15 cellular contexts compared by ENCODE assay signal in genomic region chr3:36214460-36214859, GRCh38.
DNase-seq lines count a peak whose midpoint lies in the region; ATAC-seq lines count a peak whose summit lies in the region.
"Had no signal": no experiment of that assay in that cellular context is flagged by ENCODE, and none has a peak within 500 bp of the region (broad histone marks: within the 10 kb centered on the region; RNA-seq: fewer than 3 reads in every experiment).

No MANE protein-coding gene starts in this region.

- no peak for ATAC-seq in T-cell (replicated peaks in 1 of 4)

- DNase-seq in G401 (ENCODE audit: low spot score) (peak; percentile 78), NCI-H1694 (lab: John Stamatoyannopoulos, UW) (peak; percentile 3), OCI-M1 (lab: John Stamatoyannopoulos, UW) (peak; percentile 50), fibroblast of gingiva (ENCODE audit: low read depth) (peak; percentile 6), EL (no peak), posterior cingulate gyrus (no peak), occipital lobe (lab: John Stamatoyannopoulos, UW) (no peak), T-cell (no peak)
- DNase-seq: DND-41, GDM1, MM.1S, NCI-H1105, SHP77, SK-N-SH had no signal

- H3K4me1 Mint-ChIP-seq in T-cell = no peaks in the 10 kb centered on the region
- H3K4me1 Mint-ChIP-seq: CD14-positive monocyte had no signal

- POLR2A ChIA-PET in T-cell (lab: Charles Lee) = no interaction called here

- no peak overlapping the region for H3K4me3 Mint-ChIP-seq in T-cell
- H3K4me3 Mint-ChIP-seq: CD14-positive monocyte had no signal

- H3K9me3 Mint-ChIP-seq in T-cell = peaks cover 0 to 8% (median 5%) of the 10 kb centered on the region in 3 donors

- intact Hi-C loops in posterior cingulate gyrus (cut with DNase I) = no loop called here

- H3K27me3 Mint-ChIP-seq in T-cell = no peaks in the 10 kb centered on the region

- CTCF ChIA-PET in T-cell (lab: Charles Lee) = no interaction called here

- in situ Hi-C loops in G401 (cut with HindIII; ENCODE audit: low sequenced_read_pairs) = no loop called here

- no peak overlapping the region for H3K27ac Mint-ChIP-seq in T-cell
- H3K27ac Mint-ChIP-seq: CD14-positive monocyte had no signal

- H3K36me3 Mint-ChIP-seq in T-cell = no peaks in the 10 kb centered on the region
- H3K36me3 Mint-ChIP-seq: CD14-positive monocyte had no signal

Comparison
In these comparisons a context has a peak if more than half of its experiments do, and no peak if none do; other contexts are left out.
1. DNase-seq: peak in G401 (single experiment), NCI-H1694 (single experiment), OCI-M1 (single experiment) and fibroblast of gingiva (single experiment); none in EL (single experiment), posterior cingulate gyrus (0 of 10), occipital lobe (single experiment) and T-cell (0 of 34).